In genomic region chr6:83429857-83430605, GRCh38 we compare ENCODE assay signal across 9 cellular contexts. TPM values are rescaled to one million over a fixed set of nuclear protein-coding genes. Genes with fewer than 3 reads are reported as not detected.
DNase-seq lines count a peak whose midpoint lies in the region; ATAC-seq, FAIRE-seq and TF ChIP-seq lines count a peak whose summit lies in the region.
"Had no signal": no experiment of that assay in that cellular context is flagged by ENCODE, and none has a peak within 500 bp of the region (broad histone marks: within the 10 kb centered on the region; RNA-seq: fewer than 3 reads in every experiment).

No MANE protein-coding gene starts in this region.

- H4K20me1 ChIP-seq in H1 (replicated peaks in 1 of 2; ENCODE audit: control insufficient read depth in 1 of 2, insufficient read depth in 2 of 2, low read length in 2 of 2), result no peaks in the 10 kb centered on the region

- peak overlapping the region; percentile 66; the same call in 1 of the 2 replicates for H2BK15ac ChIP-seq in H1 (ENCODE audit: low read length)

- no peak for FAIRE-seq in H1 (lab: Jason Lieb, UNC)
- FAIRE-seq: islet of Langerhans had no signal

- CTCF ChIA-PET in H1 (lab: Charles Lee; ENCODE audit: partially characterized antibody), result interaction anchor here (0.6 to 2.0 kb wide), 5 partner anchors 12 to 364 kb away, joined by 3 to 4 read pairs (median 4); partner anchors contain the start of gene UBE3D

- DNase-seq in CD1c-positive myeloid dendritic cell (ENCODE audit: extremely low spot score) (peak; percentile 15), H4 (ENCODE audit: low spot score) (peak; percentile 39), NCI-H526 treated with DMSO at 0.1 percent for 48 hours (lab: John Stamatoyannopoulos, UW) (peak; percentile 39), H1 (ENCODE audit: low read depth in 1 of 2, low spot score in 2 of 2) (no peak), mesothelial cell of epicardium (ENCODE audit: low spot score in 2 of 2, unreplicated experiment in 2 of 2) (no peak), DMS153 treated with DMSO at 0.1 percent for 48 hours (lab: John Stamatoyannopoulos, UW; ENCODE audit: unreplicated experiment) (no peak), DMS79 treated with DMSO at 0.1 percent for 48 hours (lab: John Stamatoyannopoulos, UW) (no peak)

- H2BK120ac ChIP-seq in H1 (replicated peaks; ENCODE audit: low read depth, low read length), result no peak overlapping the region

- peak overlapping the region; percentile 81 for H3K27ac Mint-ChIP-seq in mesothelial cell of epicardium

- peak overlapping the region; percentile 50 to 66 (median 56) for H3K4me3 ChIP-seq in H1 (ENCODE audit: extremely low read depth in 1 of 4, insufficient read depth in 2 of 4, low read depth in 3 of 4, low read length in 4 of 4)

- H3K9ac ChIP-seq in H1 (replicated peaks in 1 of 4; ENCODE audit: extremely low read depth in 1 of 4, low read depth in 3 of 4, low read length in 3 of 4), result peak overlapping the region in 2 of 4 experiments; percentile 27 to 29; a peak in 3 of 7 replicates

- H3K9me3 ChIP-seq in H1 (ENCODE audit: insufficient read depth in 2 of 2, low read depth in 1 of 2, low read length in 1 of 2), result peaks cover 0 to 5% of the 10 kb centered on the region in 2 experiments; a peak in 1 of 4 replicates

- no peak overlapping the region; the same call in 1 of the 2 replicates for H2AK5ac ChIP-seq in H1 (ENCODE audit: low read depth, low read length)

- H4K5ac ChIP-seq in H1 (ENCODE audit: insufficient read length, low read depth, low read length), result no peak overlapping the region

- POLR2A ChIA-PET in H1 (lab: Charles Lee; ENCODE audit: partially characterized antibody), result interaction anchor here (1.4 kb wide), 1 partner anchor 82 kb away, joined by 3 read pairs; no protein-coding TSS in a partner anchor

- H3K4me3 Mint-ChIP-seq in mesothelial cell of epicardium, result peak overlapping the region; percentile 83

- WGBS in H1 (ENCODE audit: extremely low coverage in 1 of 2, insufficient coverage in 1 of 2, insufficient read length in 1 of 2, insufficient replicate concordance in 2 of 2, low coverage in 1 of 2, low lambda C conversion rate in 2 of 2, missing lambda C conversion rate in 1 of 2), 2 experiments, result 59% methylated on average over 13 of the region's 13 CpGs; no CpG with 5 or more reads in 1 of the 2 experiments

- no peak for ATAC-seq in GM19023 (IDR thresholded peaks at IDR 0.05; ENCODE audit: unreplicated experiment)

- H3K4me2 ChIP-seq in H1 (ENCODE audit: insufficient read depth in 1 of 2, low read depth in 2 of 2, low read length in 2 of 2), result peak overlapping the region; percentile 81 to 95

- H3K36me3 ChIP-seq in H1 (ENCODE audit: control insufficient read depth in 2 of 4, insufficient read depth in 4 of 4, low read length in 3 of 4), result no peaks in the 10 kb centered on the region

- H2BK12ac ChIP-seq in H1 (ENCODE audit: low read depth, low read length), result peak overlapping the region; percentile 60

- H2BK20ac ChIP-seq in H1 (ENCODE audit: low read length), result no peak overlapping the region; the same call in 1 of the 2 replicates

- TF ChIP-seq EP300 in H1 (IDR thresholded peaks at IDR 0.05; ENCODE audit: borderline replicate concordance in 1 of 2, low read depth in 2 of 2, low read length in 2 of 2), result no peak

- peaks cover 15% of the 10 kb centered on the region for H3K9me3 Mint-ChIP-seq in mesothelial cell of epicardium

- no peaks in the 10 kb centered on the region for H3K79me1 ChIP-seq in H1 (ENCODE audit: low read depth, low read length)

- peak overlapping the region; percentile 87; the same call in 1 of the 2 replicates for H4K8ac ChIP-seq in H1 (ENCODE audit: extremely low read depth, insufficient read depth, low read length)

- TF ChIP-seq POLR2A in H1 (IDR thresholded peaks at IDR 0.05; ENCODE audit: control extremely low read depth in 1 of 2, low read depth in 2 of 2, low read length in 2 of 2), result no peak; a peak in 1 of 3 replicates

- H3K36me3 Mint-ChIP-seq in mesothelial cell of epicardium, result peaks cover 13% of the 10 kb centered on the region

- H3K79me2 ChIP-seq in H1 (ENCODE audit: control insufficient read depth in 1 of 2, insufficient read depth in 2 of 2, low read length in 2 of 2), result 0 out of 4 replicates have a peak, but pooled peaks cover 0 to 5% of the 10 kb centered on the region in 2 experiments

- peaks cover 0 to 9% (median 6%) of the 10 kb centered on the region in 4 experiments; a peak in 6 of 7 replicates for H3K4me1 ChIP-seq in H1 (replicated peaks in 1 of 4; ENCODE audit: control insufficient read depth in 3 of 4, insufficient read depth in 4 of 4, low read length in 3 of 4)

- H2AFZ ChIP-seq in H1 (ENCODE audit: low read length), result peak overlapping the region; percentile 94

- no peak overlapping the region for H3K23ac ChIP-seq in H1 (ENCODE audit: insufficient read length)

- H3K56ac ChIP-seq in H1 (replicated peaks; ENCODE audit: insufficient read length, low read depth, low read length), result no peak overlapping the region

- H3K27me3 Mint-ChIP-seq in mesothelial cell of epicardium (ENCODE audit: low read depth), result no peaks in the 10 kb centered on the region

- no peak for TF ChIP-seq RAD21 in H1 (IDR thresholded peaks at IDR 0.05 in 1 of 2, conservative IDR thresholded peaks at IDR 0.05 in 1 of 2; ENCODE audit: low read depth in 2 of 2, low read length in 2 of 2)

- H3K27ac ChIP-seq in H1 (ENCODE audit: low read depth, low read length), result no peak overlapping the region

- H3K18ac ChIP-seq in H1 (ENCODE audit: extremely low read depth, low read length), result peak overlapping the region; percentile 72; the same call in 1 of the 2 replicates

- H3K4ac ChIP-seq in H1 (replicated peaks; ENCODE audit: insufficient read length, low read depth, low read length), result no peak overlapping the region

- TF ChIP-seq CTCF in H1 (IDR thresholded peaks at IDR 0.05; ENCODE audit: control extremely low read depth in 1 of 3, insufficient read depth in 1 of 3, low read depth in 1 of 3, low read length in 3 of 3) (no peak), mesothelial cell of epicardium (IDR thresholded peaks at IDR 0.05; ENCODE audit: unreplicated experiment) (no peak)

- no peak overlapping the region for H3K14ac ChIP-seq in H1 (ENCODE audit: insufficient read length)

- peak overlapping the region; percentile 36 for H4K91ac ChIP-seq in H1 (replicated peaks; ENCODE audit: insufficient read length, low read length)

- peaks cover 0 to 4% (median 0%) of the 10 kb centered on the region in 4 experiments; a peak in 1 of 7 replicates for H3K27me3 ChIP-seq in H1 (replicated peaks in 1 of 4; ENCODE audit: control insufficient read depth in 3 of 4, extremely low read depth in 1 of 4, insufficient read depth in 3 of 4, low read length in 3 of 4)

- H3K4me1 Mint-ChIP-seq in mesothelial cell of epicardium, result peaks cover 24% of the 10 kb centered on the region

- no peak overlapping the region; the same call in 1 of the 2 replicates for H2BK5ac ChIP-seq in H1 (ENCODE audit: low read depth, low read length)

- H3K23me2 ChIP-seq in H1 (ENCODE audit: low read depth, low read length), result peaks cover 2% of the 10 kb centered on the region; the same call in 1 of the 2 replicates

TF ChIP-seq in H1, 55 proteins besides CTCF, POLR2A, EP300 and RAD21 (continues in another document):
- TF ChIP-seq SIX5 (IDR thresholded peaks at IDR 0.05; ENCODE audit: low read depth, low read length), result no peak
- no peak for TF ChIP-seq RFX5 (IDR thresholded peaks at IDR 0.05; ENCODE audit: borderline replicate concordance, low read depth, low read length)
- no peak for TF ChIP-seq RXRA (IDR thresholded peaks at IDR 0.05; ENCODE audit: insufficient read depth, low read depth, low read length)
- TF ChIP-seq, protein P1, sequence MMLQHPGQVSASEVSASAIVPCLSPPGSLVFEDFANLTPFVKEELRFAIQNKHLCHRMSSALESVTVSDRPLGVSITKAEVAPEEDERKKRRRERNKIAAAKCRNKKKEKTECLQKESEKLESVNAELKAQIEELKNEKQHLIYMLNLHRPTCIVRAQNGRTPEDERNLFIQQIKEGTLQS (IDR thresholded peaks at IDR 0.05; ENCODE audit: insufficient read depth, low read depth, low read length), result no peak
- no peak for TF ChIP-seq JUND (IDR thresholded peaks at IDR 0.05; ENCODE audit: low read length)
- TF ChIP-seq CBX8 (IDR thresholded peaks at IDR 0.05; ENCODE audit: borderline replicate concordance, low read depth, low read length), result no peak
- TF ChIP-seq ZNF274 (IDR thresholded peaks at IDR 0.05; ENCODE audit: borderline replicate concordance, extremely low read depth, low read length), result no peak
- no peak for TF ChIP-seq CHD1 (IDR thresholded peaks at IDR 0.05; ENCODE audit: low read depth, low read length)
- TF ChIP-seq BRCA1 (IDR thresholded peaks at IDR 0.05; ENCODE audit: low read depth, low read length), result no peak
- no peak for TF ChIP-seq TCF12 (IDR thresholded peaks at IDR 0.05; ENCODE audit: low read depth, low read length)
- TF ChIP-seq KDM4A (IDR thresholded peaks at IDR 0.05; ENCODE audit: low read depth, low read length, severe bottlenecking), result no peak
- TF ChIP-seq HDAC6 (IDR thresholded peaks at IDR 0.05; ENCODE audit: low read depth, low read length), result no peak
- TF ChIP-seq POU5F1 (IDR thresholded peaks at IDR 0.05; ENCODE audit: low read depth, low read length), result no peak
- TF ChIP-seq KDM5A (IDR thresholded peaks at IDR 0.05; ENCODE audit: low read length), result no peak
- no peak for TF ChIP-seq E2F6 (IDR thresholded peaks at IDR 0.05)
- TF ChIP-seq, protein P2, sequence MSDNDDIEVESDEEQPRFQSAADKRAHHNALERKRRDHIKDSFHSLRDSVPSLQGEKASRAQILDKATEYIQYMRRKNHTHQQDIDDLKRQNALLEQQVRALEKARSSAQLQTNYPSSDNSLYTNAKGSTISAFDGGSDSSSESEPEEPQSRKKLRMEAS (IDR thresholded peaks at IDR 0.05), result no peak

RNA-seq across cellular contexts. Expression of gene ME1, which starts 0.8 kb away (rescaled TPM):
- total RNA-seq in H4 (2014; rRNA removed; shearing (Covaris generic)), result 49.6 and 53.1 TPM in 2 replicates
- total RNA-seq in H1 (2021; fragmentation: NEBNext Ultra II Directional; extraction: Animal tissue kit (Norgen Biotek cat#: 25700)), result 3.9 and 4.2 TPM in 2 replicates
- polyA plus RNA-seq in H1 (2011; rRNA removed), result 0.69 and 1.3 TPM in 2 replicates
- polyA plus RNA-seq in H1 (2011; cell fraction: cytosol; rRNA removed), result 1.0 TPM
- 0.74 TPM for polyA plus RNA-seq in H1 (2011; cell fraction: nucleus; rRNA removed)
- polyA plus RNA-seq in H1 (2012, experiment 1 of 2), result 2.7 to 3.2 TPM (median 2.8 TPM) in 4 replicates
- polyA plus RNA-seq in H1 (2012, experiment 2 of 2), result 0.70 TPM
- 4.2 TPM for polyA plus RNA-seq in H1 (2013, experiment 1 of 2)
- polyA plus RNA-seq in H1 (2013, experiment 2 of 2), result 4.2 TPM
- 1.9 and 2.3 TPM in 2 replicates for polyA minus RNA-seq in H1 (2011; rRNA and poly(A)+ RNA removed)
- polyA minus RNA-seq in H1 (2011; cell fraction: cytosol; rRNA and poly(A)+ RNA removed), result 1.4 TPM
- polyA minus RNA-seq in H1 (2011; cell fraction: nucleus; rRNA and poly(A)+ RNA removed), result 4.0 TPM
- 9.0 to 9.6 TPM (median 9.4 TPM) in 3 replicates for total RNA-seq in mesothelial cell of epicardium

Comparison
In these comparisons a context has a peak if more than half of its experiments do, and no peak if none do; other contexts are left out.
1. DNase-seq: peak in CD1c-positive myeloid dendritic cell (single experiment), H4 (single experiment) and NCI-H526 treated with DMSO at 0.1 percent for 48 hours (single experiment); none in H1 (0 of 2), mesothelial cell of epicardium (0 of 2), DMS153 treated with DMSO at 0.1 percent for 48 hours (single experiment) and DMS79 treated with DMSO at 0.1 percent for 48 hours (single experiment).